17 cellular contexts compared by ENCODE assay signal in the genomic region with DNA sequence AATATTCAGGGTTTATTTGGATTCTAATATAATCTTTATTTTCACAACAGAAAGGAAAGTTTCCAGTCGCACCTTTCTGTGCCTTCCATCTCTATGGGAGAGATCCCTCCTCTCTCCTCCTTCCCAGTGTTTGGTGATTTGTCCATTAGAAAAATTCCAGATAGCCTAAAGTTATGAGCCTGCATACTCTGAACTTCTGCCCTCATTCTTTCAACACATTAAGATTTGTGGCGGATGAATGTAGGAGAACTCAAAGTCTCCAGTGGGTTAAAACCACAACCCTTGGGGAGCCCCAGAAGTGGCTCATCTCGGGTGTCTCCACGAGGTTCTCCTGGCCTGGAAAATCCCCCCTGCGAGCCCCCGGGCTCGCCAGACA. TPM values are rescaled to one million over a fixed set of nuclear protein-coding genes. Genes with fewer than 3 reads are reported as not detected.
DNase-seq lines count a peak whose midpoint lies in the region; TF ChIP-seq lines count a peak whose summit lies in the region.
"Had no signal": no experiment of that assay in that cellular context is flagged by ENCODE, and none has a peak within 500 bp of the region (broad histone marks: within the 10 kb centered on the region; RNA-seq: fewer than 3 reads in every experiment).

No MANE protein-coding gene starts in this region.

- H3K4me2 ChIP-seq in smooth muscle cell = peak overlapping the region; percentile 96
- H3K4me2 ChIP-seq: SK-N-SH had no signal

- CTCF ChIA-PET in HEK293 (lab: Yijun Ruan, JAX) = interaction anchor here (0.6 kb wide), 1 partner anchor 30 kb away, joined by 3 read pairs; no protein-coding TSS in a partner anchor

- no peak overlapping the region for H2AFZ ChIP-seq in smooth muscle cell (ENCODE audit: low read depth)

- H3K9me3 ChIP-seq in HEK293 (ENCODE audit: control insufficient read depth, insufficient read depth, low read depth, low read length) (no peaks in the 10 kb centered on the region), iPS-18c (ENCODE audit: control insufficient read depth, insufficient read depth, low read length) (no peaks in the 10 kb centered on the region), smooth muscle cell (replicated peaks; ENCODE audit: low read depth) (no peaks in the 10 kb centered on the region)
- H3K9me3 ChIP-seq: adrenal gland, gastrocnemius medialis, psoas muscle, SK-N-SH had no signal

- WGBS in smooth muscle cell (ENCODE audit: low lambda C conversion rate) = 26% methylated on average over 5 of the region's 7 CpGs

- no peak overlapping the region for H3K9ac ChIP-seq in smooth muscle cell (ENCODE audit: low read depth)
- H3K9ac ChIP-seq: GM23248, SK-N-SH had no signal

- no peaks in the 10 kb centered on the region for H4K20me1 ChIP-seq in smooth muscle cell (ENCODE audit: low read depth)

- H3K4me3 ChIP-seq in HEK293 (ENCODE audit: low read depth, low read length) = peak overlapping the region; percentile 66
- peak overlapping the region; percentile 60; the same call in 1 of the 2 replicates for H3K4me3 ChIP-seq in iPS-18c (ENCODE audit: insufficient read depth, low read depth, low read length)
- H3K4me3 ChIP-seq in smooth muscle cell = peak overlapping the region; percentile 53
- H3K4me3 ChIP-seq: GM23248 had no signal

- H3K36me3 ChIP-seq in HEK293 (ENCODE audit: control insufficient read depth in 2 of 2, insufficient read depth in 1 of 2, low read length in 2 of 2) = no peaks in the 10 kb centered on the region
- no peaks in the 10 kb centered on the region for H3K36me3 ChIP-seq in smooth muscle cell (ENCODE audit: low read depth)
- H3K36me3 ChIP-seq: adrenal gland, gastrocnemius medialis had no signal

- H3F3A ChIP-seq in smooth muscle cell (ENCODE audit: low read depth) = no peaks in the 10 kb centered on the region

- TF ChIP-seq CTCF in HEK293 (tag by site-specific recombination; IDR thresholded peaks at IDR 0.05) (no peak), VCaP (conservative IDR thresholded peaks at IDR 0.05) (no peak), smooth muscle cell (IDR thresholded peaks at IDR 0.05; ENCODE audit: borderline replicate concordance, insufficient read depth, poor library complexity, severe bottlenecking) (no peak)

- H3K27ac ChIP-seq in HEK293 (ENCODE audit: extremely low read depth, low read depth, low read length) (peak overlapping the region; percentile 59), VCaP (peak overlapping the region; percentile 94), smooth muscle cell (ENCODE audit: low read depth) (no peak overlapping the region)
- H3K27ac ChIP-seq: adrenal gland, gastrocnemius medialis, GM23248, psoas muscle had no signal

- peaks cover 61% of the 10 kb centered on the region for H3K27me3 ChIP-seq in smooth muscle cell (ENCODE audit: low read depth)

- no peaks in the 10 kb centered on the region for H3K79me2 ChIP-seq in smooth muscle cell (ENCODE audit: low read depth)

- DNase-seq in smooth muscle cell (lab: John Stamatoyannopoulos, UW; ENCODE audit: unreplicated experiment) = no peak
- DNase-seq in dedifferentiated amniotic fluid mesenchymal stem cell (ENCODE audit: extremely low spot score) = no peak
- DNase-seq in T-helper 2 cell = no peak
- no peak for DNase-seq in activated CD4-positive, alpha-beta T cell treated with anti-CD3 and anti-CD28 coated beads, Interleukin-2, amount 50 U/mL, for 48 hours
- DNase-seq: adrenal gland, gastrocnemius medialis, PC-3, psoas muscle, SK-N-SH had no signal

- H3K4me1 ChIP-seq in HEK293 (ENCODE audit: control insufficient read depth, insufficient read depth, low read length) = 0 out of 2 replicates have a peak, but pooled peaks cover 2% of the 10 kb centered on the region
- H3K4me1 ChIP-seq in smooth muscle cell (ENCODE audit: low read depth) = peaks cover 8% of the 10 kb centered on the region

- POLR2A ChIA-PET in HEK293 (lab: Yijun Ruan, JAX) = interaction anchor here (1.1 kb wide), 1 partner anchor 12 kb away, joined by 3 read pairs; no protein-coding TSS in a partner anchor

TF ChIP-seq in HEK293, 187 proteins besides CTCF, POLR2A, EP300 and RAD21:
- TF ChIP-seq ZNF23 (tag by site-specific recombination; IDR thresholded peaks at IDR 0.05; ENCODE audit: borderline replicate concordance) (no peak), ZNF404 (tag by site-specific recombination; IDR thresholded peaks at IDR 0.05) (no peak), ZNF37A (tag by site-specific recombination; IDR thresholded peaks at IDR 0.05) (no peak)

RNA-seq across cellular contexts. Expression of a gene that starts 3.6 kb away (rescaled TPM):
- 0.54 and 0.90 TPM in 2 replicates for total RNA-seq in smooth muscle cell
- polyA plus RNA-seq in smooth muscle cell = 0.30 and 0.46 TPM in 2 replicates
- total RNA-seq: activated T-helper 1 cell treated with anti-CD3 and anti-CD28 coated beads, Interleukin-12 subunit alpha, Interleukin-12 subunit beta, Interleukin-2, Interleukin-4 antibody, amounts not matched to agents 30 ng/mL and 10 ng/mL and 1 ng/mL, durations not matched to agents 14 hours and 24 hours and 36 hours; adrenal gland; gastrocnemius medialis; GM23248; kidney; mucosa of gallbladder; PC-3; psoas muscle had no signal
- polyA plus RNA-seq: adrenal gland, BJ, psoas muscle, SK-N-SH had no signal
